15 cellular contexts compared by ENCODE assay signal in the genomic region with DNA sequence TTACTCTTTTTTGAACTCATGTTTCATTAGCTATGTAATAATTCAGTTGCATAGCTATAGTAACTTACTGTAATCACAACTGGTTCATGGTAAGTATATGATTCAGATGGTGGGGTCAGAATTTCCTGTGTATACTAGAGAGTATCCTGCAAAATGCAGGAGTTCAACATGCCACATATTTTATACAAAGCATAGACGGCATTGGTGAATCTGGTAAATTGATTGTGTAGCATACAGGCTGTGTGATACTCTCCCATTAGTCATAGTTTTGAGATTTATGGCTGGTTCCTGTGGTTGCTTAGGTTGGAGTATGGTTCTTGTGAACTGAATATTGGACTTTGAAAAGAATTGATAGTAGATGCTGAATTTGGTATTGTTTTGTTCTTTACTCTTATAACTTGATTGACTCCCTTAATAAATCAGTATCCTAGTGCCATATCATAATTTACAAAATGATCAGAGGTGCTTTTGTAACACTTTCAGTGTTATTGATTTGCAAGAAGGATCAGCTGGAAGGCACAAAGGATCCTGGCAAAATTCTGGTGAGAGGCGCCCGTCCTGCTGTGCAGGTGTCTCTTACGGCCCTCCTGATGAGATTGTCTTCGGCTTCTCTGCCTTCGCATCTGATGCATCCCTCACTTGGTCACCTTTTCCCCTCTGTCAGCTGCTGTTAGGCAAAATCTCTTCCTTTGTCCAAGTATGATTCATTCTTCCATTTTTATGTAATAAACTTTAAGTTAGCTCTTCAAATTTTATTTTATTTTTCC. TPM values are rescaled to one million over a fixed set of nuclear protein-coding genes. Genes with fewer than 3 reads are reported as not detected.
DNase-seq lines count a peak whose midpoint lies in the region; ATAC-seq, FAIRE-seq and TF ChIP-seq lines count a peak whose summit lies in the region.
"Had no signal": no experiment of that assay in that cellular context is flagged by ENCODE, and none has a peak within 500 bp of the region (broad histone marks: within the 10 kb centered on the region; RNA-seq: fewer than 3 reads in every experiment).

No MANE protein-coding gene starts in this region.

- no peak for TF ChIP-seq POLR2A in endothelial cell of umbilical vein (IDR thresholded peaks at IDR 0.05; ENCODE audit: low read depth, low read length)

- peak overlapping the region; percentile 16 for H3K9ac ChIP-seq in endothelial cell of umbilical vein (replicated peaks; ENCODE audit: extremely low read depth, insufficient read depth, low read length)
- H3K9ac ChIP-seq: parathyroid adenoma had no signal

- H3K4me1 Mint-ChIP-seq in activated T-cell treated with anti-CD3 and anti-CD28 coated beads, Interleukin-2, amount 50 U/mL, for 72 hours (ENCODE audit: low read depth): peaks cover 96% of the 10 kb centered on the region
- H3K4me1 Mint-ChIP-seq in activated CD8-positive, alpha-beta memory T cell treated with anti-CD3 and anti-CD28 coated beads, Interleukin-2, amount 10 ng/mL, durations not matched to agents 7 days and 5 days: peaks cover 40% of the 10 kb centered on the region

- peak; percentile 78 to 84 for ATAC-seq in activated T-cell treated with anti-CD3 and anti-CD28 coated beads, Interleukin-2, amount 50 U/mL, for 72 hours (replicated peaks in 1 of 2)
- ATAC-seq in stimulated activated naive CD8-positive, alpha-beta T cell treated with anti-CD3 and anti-CD28 coated beads, Interleukin-15, Interleukin-2, amounts not matched to agents 100 U/mL and 50 U/mL, for 24 hours: peak; percentile 72
- ATAC-seq in activated CD8-positive, alpha-beta memory T cell treated with anti-CD3 and anti-CD28 coated beads, Interleukin-2, amount 10 ng/mL, durations not matched to agents 7 days and 5 days: no peak
- ATAC-seq in GM21423 (IDR thresholded peaks at IDR 0.05; ENCODE audit: unreplicated experiment): no peak
- ATAC-seq: esophagus mucosa, HepG2 had no signal

- DNase-seq in activated T-cell treated with anti-CD3 and anti-CD28 coated beads, Interleukin-2, amount 50 U/mL, for 72 hours: no peak
- DNase-seq in activated T-cell treated with anti-CD3 and anti-CD28 coated beads, Interleukin-2, amount 50 U/mL, for 48 hours: no peak
- DNase-seq in NCI-H345 (lab: John Stamatoyannopoulos, UW) (peak; percentile 36), endothelial cell of umbilical vein (ENCODE audit: low read depth, low spot score) (peak; percentile 70), NCI-H1092 treated with DMSO at 0.1 percent for 48 hours (lab: John Stamatoyannopoulos, UW) (no peak)
- DNase-seq in stimulated activated naive CD8-positive, alpha-beta T cell treated with anti-CD3 and anti-CD28 coated beads, Interleukin-15, Interleukin-2, amounts not matched to agents 100 U/mL and 50 U/mL, for 24 hours: no peak
- no peak for DNase-seq in activated CD8-positive, alpha-beta memory T cell treated with anti-CD3 and anti-CD28 coated beads, Interleukin-2, amount 10 ng/mL, durations not matched to agents 7 days and 5 days
- DNase-seq: NCI-H510A treated with DMSO at 0.1 percent for 48 hours, T-helper 9 cell had no signal

- no peaks in the 10 kb centered on the region for H3K9me1 ChIP-seq in endothelial cell of umbilical vein (replicated peaks; ENCODE audit: control insufficient read depth, extremely low read depth, insufficient read depth, low read length)

- intact Hi-C loops in endothelial cell of umbilical vein (cut with micrococcal nuclease): no loop called here

- H2AFZ ChIP-seq in endothelial cell of umbilical vein (ENCODE audit: low read depth, low read length): no peak overlapping the region
- H2AFZ ChIP-seq: parathyroid adenoma had no signal

- dilution Hi-C loops in endothelial cell of umbilical vein (cut with MboI; ENCODE audit: extremely low pct_ligation_motif_present, low sequenced_read_pairs): no loop called here

- H3K4me3 ChIP-seq in endothelial cell of umbilical vein (replicated peaks in 1 of 3; ENCODE audit: insufficient read depth in 1 of 3, low read depth in 1 of 3, low read length in 3 of 3): no peak overlapping the region

- H3K4me2 ChIP-seq in endothelial cell of umbilical vein (ENCODE audit: insufficient read depth, low read length): peak overlapping the region; percentile 43

- no peak for TF ChIP-seq CTCF in endothelial cell of umbilical vein (IDR thresholded peaks at IDR 0.05; ENCODE audit: extremely low read depth in 1 of 2, insufficient read depth in 1 of 2, low read depth in 1 of 2, low read length in 2 of 2)

- FAIRE-seq in endothelial cell of umbilical vein (lab: Jason Lieb, UNC): peak; percentile 44
- FAIRE-seq: D721Med, HepG2 had no signal

- CTCF ChIA-PET in endothelial cell of umbilical vein (lab: Charles Lee): interaction anchor here (0.9 to 2.7 kb wide), 6 partner anchors 16 to 531 kb away, joined by 3 to 22 read pairs (median 4); no protein-coding TSS in a partner anchor
- CTCF ChIA-PET in activated CD8-positive, alpha-beta memory T cell treated with anti-CD3 and anti-CD28 coated beads, Interleukin-2, amount 10 ng/mL, durations not matched to agents 7 days and 5 days (lab: Charles Lee): interaction anchor here (1.0 to 1.8 kb wide), 4 partner anchors 28 to 226 kb away, joined by 3 to 6 read pairs (median 4); no protein-coding TSS in a partner anchor

- H3K79me2 ChIP-seq in endothelial cell of umbilical vein (ENCODE audit: control insufficient read depth, insufficient read depth, low read length): peaks cover 99% of the 10 kb centered on the region

- H3K27me3 ChIP-seq in endothelial cell of umbilical vein (ENCODE audit: control insufficient read depth in 2 of 2, insufficient read depth in 2 of 2, low read length in 2 of 2): no peaks in the 10 kb centered on the region

- peak overlapping the region; percentile 69 to 87 for H3K4me3 Mint-ChIP-seq in activated T-cell treated with anti-CD3 and anti-CD28 coated beads, Interleukin-2, amount 50 U/mL, for 72 hours
- H3K4me3 Mint-ChIP-seq in activated CD8-positive, alpha-beta memory T cell treated with anti-CD3 and anti-CD28 coated beads, Interleukin-2, amount 10 ng/mL, durations not matched to agents 7 days and 5 days: no peak overlapping the region
- H3K4me3 Mint-ChIP-seq: type B pancreatic cell had no signal

- peak overlapping the region; percentile 93 for H3K27ac Mint-ChIP-seq in activated T-cell treated with anti-CD3 and anti-CD28 coated beads, Interleukin-2, amount 50 U/mL, for 72 hours
- H3K27ac Mint-ChIP-seq in activated CD8-positive, alpha-beta memory T cell treated with anti-CD3 and anti-CD28 coated beads, Interleukin-2, amount 10 ng/mL, durations not matched to agents 7 days and 5 days: no peak overlapping the region
- H3K27ac Mint-ChIP-seq: type B pancreatic cell had no signal

- peaks cover 10% of the 10 kb centered on the region for H4K20me1 ChIP-seq in endothelial cell of umbilical vein (replicated peaks; ENCODE audit: control insufficient read depth, extremely low read depth, insufficient read depth, low read length)

- no peaks in the 10 kb centered on the region for H3K9me3 ChIP-seq in endothelial cell of umbilical vein (replicated peaks; ENCODE audit: control insufficient read depth, insufficient read depth, low read length)

- H3K36me3 ChIP-seq in endothelial cell of umbilical vein (ENCODE audit: control insufficient read depth in 2 of 2, extremely low read depth in 1 of 2, insufficient read depth in 2 of 2, low read length in 2 of 2): no peaks in the 10 kb centered on the region

- POLR2A ChIA-PET in endothelial cell of umbilical vein (lab: Charles Lee): interaction anchor here (0.6 to 1.6 kb wide), 3 partner anchors 18 to 81 kb away, joined by 3 to 6 read pairs (median 5); no protein-coding TSS in a partner anchor

- no peaks in the 10 kb centered on the region for H3K27me3 Mint-ChIP-seq in activated T-cell treated with anti-CD3 and anti-CD28 coated beads, Interleukin-2, amount 50 U/mL, for 72 hours (ENCODE audit: low read depth)
- no peaks in the 10 kb centered on the region for H3K27me3 Mint-ChIP-seq in activated CD8-positive, alpha-beta memory T cell treated with anti-CD3 and anti-CD28 coated beads, Interleukin-2, amount 10 ng/mL, durations not matched to agents 7 days and 5 days
- H3K27me3 Mint-ChIP-seq: type B pancreatic cell had no signal

- no TSS peak for BruUV-seq in endothelial cell of umbilical vein (replicated peaks; lab: Mats Ljungman, UMichigan)

- peaks cover 0 to 2% of the 10 kb centered on the region in 2 donors for H3K9me3 Mint-ChIP-seq in activated T-cell treated with anti-CD3 and anti-CD28 coated beads, Interleukin-2, amount 50 U/mL, for 72 hours
- no peaks in the 10 kb centered on the region for H3K9me3 Mint-ChIP-seq in activated CD8-positive, alpha-beta memory T cell treated with anti-CD3 and anti-CD28 coated beads, Interleukin-2, amount 10 ng/mL, durations not matched to agents 7 days and 5 days (ENCODE audit: low read depth)

- peaks cover 11 to 16% of the 10 kb centered on the region in 2 donors for H3K36me3 Mint-ChIP-seq in activated T-cell treated with anti-CD3 and anti-CD28 coated beads, Interleukin-2, amount 50 U/mL, for 72 hours (ENCODE audit: insufficient read depth in 2 of 2)
- peaks cover 10% of the 10 kb centered on the region for H3K36me3 Mint-ChIP-seq in activated CD8-positive, alpha-beta memory T cell treated with anti-CD3 and anti-CD28 coated beads, Interleukin-2, amount 10 ng/mL, durations not matched to agents 7 days and 5 days

- H3K27ac ChIP-seq in endothelial cell of umbilical vein (ENCODE audit: insufficient read depth, low read depth, low read length): peak overlapping the region; percentile 35
- H3K27ac ChIP-seq: parathyroid adenoma had no signal

- H3K4me1 ChIP-seq in endothelial cell of umbilical vein (ENCODE audit: control insufficient read depth, extremely low read depth, insufficient read depth, low read length): peaks cover 18% of the 10 kb centered on the region

TF ChIP-seq in endothelial cell of umbilical vein, 7 proteins besides CTCF, POLR2A, EP300 and RAD21 (continues in another document):
- no peak for TF ChIP-seq JUN (IDR thresholded peaks at IDR 0.05; ENCODE audit: borderline replicate concordance, insufficient read depth, insufficient read length, low read depth)
- no peak for TF ChIP-seq MAX (IDR thresholded peaks at IDR 0.05; ENCODE audit: insufficient read depth, insufficient read length)

RNA-seq across cellular contexts. Expression of gene SNX9, which starts 22.6 kb away (rescaled TPM):
- 10 to 100 TPM; 83.5 to 94.6 TPM for total RNA-seq in activated T-cell treated with anti-CD3 and anti-CD28 coated beads, Interleukin-2, amount 50 U/mL, for 72 hours
- 51.4 and 54.5 TPM in 2 replicates for total RNA-seq in endothelial cell of umbilical vein
- 22.7 and 27.5 TPM in 2 replicates for polyA plus RNA-seq in endothelial cell of umbilical vein
- polyA plus RNA-seq in endothelial cell of umbilical vein (2011; cell fraction: cytosol; rRNA removed): 37.3 and 40.2 TPM in 2 replicates
- 54.5 and 56.3 TPM in 2 replicates for polyA plus RNA-seq in endothelial cell of umbilical vein (2011; cell fraction: nucleus; rRNA removed)
- 32.2 and 32.5 TPM in 2 replicates for polyA plus RNA-seq in endothelial cell of umbilical vein (2012)
- 27.5 and 29.1 TPM in 2 replicates for polyA minus RNA-seq in endothelial cell of umbilical vein
- 12.6 TPM for polyA minus RNA-seq in endothelial cell of umbilical vein (2011; cell fraction: cytosol; rRNA and poly(A)+ RNA removed)
- polyA minus RNA-seq in endothelial cell of umbilical vein (2011; cell fraction: nucleus; rRNA and poly(A)+ RNA removed): 25.7 and 25.8 TPM in 2 replicates
- 10 to 100 TPM; 14.9 to 39.4 TPM for total RNA-seq in activated CD8-positive, alpha-beta memory T cell treated with anti-CD3 and anti-CD28 coated beads, Interleukin-2, amount 10 ng/mL, durations not matched to agents 7 days and 5 days

Comparison
In these comparisons a context has a peak if more than half of its experiments do, and no peak if none do; other contexts are left out.
1. ATAC-seq: peak in activated T-cell treated with anti-CD3 and anti-CD28 coated beads, Interleukin-2, amount 50 U/mL, for 72 hours (2 of 2) and stimulated activated naive CD8-positive, alpha-beta T cell treated with anti-CD3 and anti-CD28 coated beads, Interleukin-15, Interleukin-2, amounts not matched to agents 100 U/mL and 50 U/mL, for 24 hours (single experiment); none in activated CD8-positive, alpha-beta memory T cell treated with anti-CD3 and anti-CD28 coated beads, Interleukin-2, amount 10 ng/mL, durations not matched to agents 7 days and 5 days (single experiment) and GM21423 (single experiment).
2. DNase-seq: peak in NCI-H345 (single experiment) and endothelial cell of umbilical vein (single experiment); none in activated T-cell treated with anti-CD3 and anti-CD28 coated beads, Interleukin-2, amount 50 U/mL, for 72 hours (0 of 2), activated T-cell treated with anti-CD3 and anti-CD28 coated beads, Interleukin-2, amount 50 U/mL, for 48 hours (0 of 2), stimulated activated naive CD8-positive, alpha-beta T cell treated with anti-CD3 and anti-CD28 coated beads, Interleukin-15, Interleukin-2, amounts not matched to agents 100 U/mL and 50 U/mL, for 24 hours (single experiment), activated CD8-positive, alpha-beta memory T cell treated with anti-CD3 and anti-CD28 coated beads, Interleukin-2, amount 10 ng/mL, durations not matched to agents 7 days and 5 days (single experiment) and NCI-H1092 treated with DMSO at 0.1 percent for 48 hours (single experiment).